11 cellular contexts compared by ENCODE assay signal in genomic region chr4:119026662-119027444, GRCh38.
A peak's percentile ranks its signal among the peaks of the same experiment; 100 is the strongest.
DNase-seq lines count a peak whose midpoint lies in the region; ATAC-seq, FAIRE-seq and TF ChIP-seq lines count a peak whose summit lies in the region.
"Had no signal": no experiment of that assay in that cellular context is flagged by ENCODE, and none has a peak within 500 bp of the region (broad histone marks: within the 10 kb centered on the region; RNA-seq: fewer than 3 reads in every experiment).

No MANE protein-coding gene starts in this region.

- no peak overlapping the region for H3K4me2 ChIP-seq in astrocyte (ENCODE audit: low read length)

- intact Hi-C loops in gastrocnemius medialis (cut with DNase I; ENCODE audit: low total_unique reads), result loop anchor here (1.0 to 2.0 kb wide), 2 partner anchors 16 to 38 kb away; no protein-coding TSS in a partner anchor

- H3K27ac ChIP-seq in astrocyte (ENCODE audit: low read depth, low read length), result no peak overlapping the region
- H3K27ac ChIP-seq in gastrocnemius medialis, result peak overlapping the region; percentile 94 to 98 (median 96)

- ATAC-seq in gastrocnemius medialis (peak; percentile 67 to 68), HG03097 (IDR thresholded peaks at IDR 0.05; ENCODE audit: low FRiP score, unreplicated experiment) (no peak), GM21825 (IDR thresholded peaks at IDR 0.05; ENCODE audit: unreplicated experiment) (no peak)
- ATAC-seq: activated T-cell treated with anti-CD3 and anti-CD28 coated beads, Interleukin-2, amount 50 U/mL, for 72 hours; natural killer cell had no signal

- peaks cover 2% of the 10 kb centered on the region for H3K9me3 Mint-ChIP-seq in astrocyte (ENCODE audit: unreplicated experiment)
- H3K9me3 Mint-ChIP-seq: activated T-cell treated with anti-CD3 and anti-CD28 coated beads, Interleukin-2, amount 50 U/mL, for 72 hours; natural killer cell had no signal

- no peaks in the 10 kb centered on the region for H4K20me1 ChIP-seq in astrocyte (ENCODE audit: insufficient read depth, low read length)

- H3K27me3 ChIP-seq in astrocyte (ENCODE audit: insufficient read depth, low read length) (no peaks in the 10 kb centered on the region), gastrocnemius medialis (no peaks in the 10 kb centered on the region)

- H3K79me2 ChIP-seq in astrocyte (ENCODE audit: insufficient read depth, low read length), result no peaks in the 10 kb centered on the region

- H3K36me3 Mint-ChIP-seq in astrocyte (ENCODE audit: low read depth, unreplicated experiment), result peaks cover 17% of the 10 kb centered on the region
- H3K36me3 Mint-ChIP-seq: natural killer cell had no signal

- TF ChIP-seq CTCF in astrocyte (IDR thresholded peaks at IDR 0.05; ENCODE audit: insufficient read depth, low read depth, low read length), result no peak
- TF ChIP-seq CTCF in gastrocnemius medialis (IDR thresholded peaks at IDR 0.05 in 4 of 5, conservative IDR thresholded peaks at IDR 0.05 in 1 of 5), result no peak

- FAIRE-seq in astrocyte (lab: Jason Lieb, UNC), result no peak

- H2AFZ ChIP-seq in astrocyte (ENCODE audit: low read depth, low read length), result peak overlapping the region; percentile 56

- peaks cover 16% of the 10 kb centered on the region for H3K4me1 Mint-ChIP-seq in astrocyte (ENCODE audit: low read depth, unreplicated experiment)
- H3K4me1 Mint-ChIP-seq: natural killer cell had no signal

- H3K9me3 ChIP-seq in astrocyte (ENCODE audit: insufficient read depth, low read depth, low read length) (peaks cover 5% of the 10 kb centered on the region), gastrocnemius medialis (no peaks in the 10 kb centered on the region)

- H3K36me3 ChIP-seq in astrocyte (ENCODE audit: insufficient read depth, low read length) (no peaks in the 10 kb centered on the region), gastrocnemius medialis (peaks cover 0 to 38% of the 10 kb centered on the region in 2 donors)

- TF ChIP-seq POLR2A in gastrocnemius medialis (IDR thresholded peaks at IDR 0.05), result peak; percentile 84 to 96

- H3K4me3 ChIP-seq in astrocyte (ENCODE audit: insufficient read depth, low read depth, low read length) (no peak overlapping the region), gastrocnemius medialis (peak overlapping the region; percentile 55 to 74 (median 67))

- DNase-seq in ELR (ENCODE audit: low read depth) (peak; percentile 17), astrocyte (ENCODE audit: low read depth) (no peak), iPS-NIHi7 (ENCODE audit: extremely low spot score) (peak; percentile 16), gastrocnemius medialis (peak; percentile 82 to 92), NCI-H1105 treated with DMSO at 0.1 percent for 48 hours (lab: John Stamatoyannopoulos, UW) (no peak)
- no peak for DNase-seq in activated T-cell treated with anti-CD3 and anti-CD28 coated beads, Interleukin-2, amount 50 U/mL, for 48 hours
- DNase-seq: activated T-cell treated with anti-CD3 and anti-CD28 coated beads, Interleukin-2, amount 50 U/mL, for 72 hours; natural killer cell; NCI-H1048 had no signal

- peaks cover 3% of the 10 kb centered on the region for H3K27me3 Mint-ChIP-seq in astrocyte (ENCODE audit: low read depth, unreplicated experiment)

- H3K9ac ChIP-seq in astrocyte (ENCODE audit: low read length), result no peak overlapping the region

- in situ Hi-C loops in gastrocnemius medialis (cut with MboI; ENCODE audit: low sequenced_read_pairs in 4 of 4), result loop anchor here (5.0 to 25.0 kb wide), 3 partner anchors 35 to 185 kb away; partner anchors contain the start of gene USP53 (in 1 of the 4)

- peak overlapping the region; percentile 26 for H3K27ac Mint-ChIP-seq in astrocyte (ENCODE audit: unreplicated experiment)
- H3K27ac Mint-ChIP-seq: activated T-cell treated with anti-CD3 and anti-CD28 coated beads, Interleukin-2, amount 50 U/mL, for 72 hours; natural killer cell had no signal

- H3K4me3 Mint-ChIP-seq in astrocyte (ENCODE audit: unreplicated experiment), result no peak overlapping the region
- H3K4me3 Mint-ChIP-seq: activated T-cell treated with anti-CD3 and anti-CD28 coated beads, Interleukin-2, amount 50 U/mL, for 72 hours; natural killer cell had no signal

- H3K4me1 ChIP-seq in astrocyte (ENCODE audit: insufficient read depth, low read length) (peaks cover 9% of the 10 kb centered on the region), gastrocnemius medialis (peaks cover 22 to 27% of the 10 kb centered on the region in 2 donors)

Comparison
In these comparisons a context has a peak if more than half of its experiments do, and no peak if none do; other contexts are left out.
1. DNase-seq: peak in ELR (single experiment), iPS-NIHi7 (single experiment) and gastrocnemius medialis (2 of 2); none in astrocyte (single experiment), activated T-cell treated with anti-CD3 and anti-CD28 coated beads, Interleukin-2, amount 50 U/mL, for 48 hours (0 of 2) and NCI-H1105 treated with DMSO at 0.1 percent for 48 hours (single experiment).
2. ATAC-seq: peak in gastrocnemius medialis (2 of 2); none in HG03097 (single experiment) and GM21825 (single experiment).